Comparison of ENCODE assay signal across 13 cellular contexts in the genomic region with DNA sequence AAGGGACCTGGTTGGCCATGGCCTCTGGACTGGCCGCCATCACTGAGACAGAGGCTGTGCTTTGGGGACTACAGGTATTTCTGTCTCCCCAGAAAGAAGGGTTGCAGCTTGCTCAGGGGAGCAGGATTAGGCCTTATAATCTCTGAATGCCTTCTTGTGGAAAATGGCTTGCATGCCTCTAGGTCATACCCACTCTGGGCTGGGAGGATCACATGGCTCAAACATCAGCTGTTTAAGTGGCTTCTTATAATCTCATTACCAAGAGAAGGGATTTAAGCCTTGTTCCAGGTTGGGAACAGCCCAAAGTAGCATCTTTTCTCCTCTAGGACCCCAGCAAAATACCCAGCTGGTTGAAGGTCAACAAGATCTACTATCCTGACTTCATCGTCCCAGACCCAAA.
"Had no signal": no experiment of that assay in that cellular context is flagged by ENCODE, and none has a peak within 500 bp of the region (broad histone marks: within the 10 kb centered on the region; RNA-seq: fewer than 3 reads in every experiment).

No MANE protein-coding gene starts in this region.

- H3K4me3 ChIP-seq: esophagus squamous epithelium had no signal

- ATAC-seq: activated CD4-positive, CD25-positive, alpha-beta regulatory T cell treated with anti-CD3 and anti-CD28 coated beads, Interleukin-2, amount 50 U/mL, for 24 hours; SK-N-SH treated with all-trans-retinoic acid at 6 μM for 48 hours; stimulated activated naive B cell treated with anti-CD40 and anti-IgM and Interleukin-4, amounts not matched to agents 10 μg/mL and 1 μg/mL and 100 μg/mL, for 72 hours; T-helper 17 cell had no signal

- DNase-seq: activated CD4-positive, alpha-beta T cell treated with anti-CD3 and anti-CD28 coated beads, Interleukin-2, amount 50 U/mL, for 1 hour; activated effector memory CD4-positive, alpha-beta T cell treated with Interleukin-2 at 50 U/mL for 16 hours; activated naive CD4-positive, alpha-beta T cell treated with anti-CD3 and anti-CD28 coated beads, Interleukin-2, amount 50 U/mL, for 16 hours; esophagus squamous epithelium; glutamatergic neuron; hypothalamus; mesendoderm; retina; stimulated activated CD4-positive, alpha-beta T cell treated with anti-CD3 and anti-CD28 coated beads, Interleukin-2, amount 100 ng/mL, for 48 hours; stimulated activated naive B cell treated with anti-CD40 and anti-IgM and Interleukin-4, amounts not matched to agents 10 μg/mL and 1 μg/mL and 100 μg/mL, for 72 hours; T-helper 17 cell had no signal

- H3K9me3 ChIP-seq: esophagus squamous epithelium had no signal

- H3K27me3 ChIP-seq: esophagus squamous epithelium had no signal
